In the genomic region with DNA sequence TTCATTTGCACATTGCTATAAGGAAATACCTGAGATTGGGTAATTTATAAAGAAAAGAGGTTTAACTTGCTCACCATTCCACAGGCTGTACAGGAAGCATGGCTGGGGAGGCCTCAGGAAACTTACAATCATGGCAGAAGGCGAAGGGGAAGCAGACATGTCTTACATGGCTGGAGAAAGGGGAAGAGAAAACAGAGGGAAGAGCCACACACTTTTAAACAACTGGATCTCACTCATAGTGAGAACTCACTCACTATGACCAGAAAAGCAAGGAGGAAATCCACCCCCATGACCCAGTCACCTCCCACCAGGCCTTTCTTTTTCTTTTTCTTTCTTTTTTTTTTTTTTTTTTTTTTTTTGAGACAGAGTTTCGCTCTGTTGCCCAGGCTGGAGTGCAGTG, we compare ENCODE assay signal across 1 cellular context.
A peak's percentile ranks its signal among the peaks of the same experiment; 100 is the strongest.
TF ChIP-seq lines count a peak whose summit lies in the region.

No MANE protein-coding gene starts in this region.

TF ChIP-seq in GM12878, 131 proteins besides CTCF, POLR2A, EP300 and RAD21:
- TF ChIP-seq JUNB (IDR thresholded peaks at IDR 0.05) (peak; percentile 70), YY1 (IDR thresholded peaks at IDR 0.05; ENCODE audit: low read depth, low read length) (peak; percentile 71; the same call in 1 of the 2 replicates), RUNX3 (IDR thresholded peaks at IDR 0.05; ENCODE audit: low read length) (peak; percentile 55), NFIC (IDR thresholded peaks at IDR 0.05; ENCODE audit: low read depth, low read length) (peak; percentile 72; the same call in 1 of the 2 replicates), ZNF217 (IDR thresholded peaks at IDR 0.05) (0 out of 2 replicates have a peak, but pooled peaks have one; percentile 39), MTA2 (IDR thresholded peaks at IDR 0.05; ENCODE audit: low read depth) (peak; percentile 39; the same call in 1 of the 2 replicates), ETV6 (conservative IDR thresholded peaks at IDR 0.05 in 1 of 2, IDR thresholded peaks at IDR 0.05 in 1 of 2; ENCODE audit: borderline replicate concordance in 1 of 2, low read depth in 1 of 2) (peak in 1 of 2 experiments; percentile 50; a peak in 1 of 4 replicates), PAX5 (IDR thresholded peaks at IDR 0.05; ENCODE audit: borderline replicate concordance, low read depth, low read length) (peak; percentile 78; the same call in 1 of the 2 replicates), EED (IDR thresholded peaks at IDR 0.05; ENCODE audit: low read depth) (peak; percentile 90), SPI1 (IDR thresholded peaks at IDR 0.05; ENCODE audit: borderline replicate concordance, insufficient read depth, low read depth, low read length) (peak; percentile 78), IKZF1 (conservative IDR thresholded peaks at IDR 0.05) (peak; percentile 74), CREM (IDR thresholded peaks at IDR 0.05; ENCODE audit: low read depth) (0 out of 2 replicates have a peak, but pooled peaks have one; percentile 15), ZBED1 (IDR thresholded peaks at IDR 0.05; ENCODE audit: borderline replicate concordance) (peak; percentile 51; the same call in 1 of the 2 replicates), BCL11A (IDR thresholded peaks at IDR 0.05; ENCODE audit: low read depth, low read length) (peak; percentile 43; the same call in 1 of the 2 replicates), IRF4 (IDR thresholded peaks at IDR 0.05; ENCODE audit: low read depth, low read length) (peak; percentile 77), CBX5 (IDR thresholded peaks at IDR 0.05; ENCODE audit: low read depth) (peak; percentile 56), IKZF2 (IDR thresholded peaks at IDR 0.05) (peak; percentile 89 to 92)
- TF ChIP-seq, protein P1, sequence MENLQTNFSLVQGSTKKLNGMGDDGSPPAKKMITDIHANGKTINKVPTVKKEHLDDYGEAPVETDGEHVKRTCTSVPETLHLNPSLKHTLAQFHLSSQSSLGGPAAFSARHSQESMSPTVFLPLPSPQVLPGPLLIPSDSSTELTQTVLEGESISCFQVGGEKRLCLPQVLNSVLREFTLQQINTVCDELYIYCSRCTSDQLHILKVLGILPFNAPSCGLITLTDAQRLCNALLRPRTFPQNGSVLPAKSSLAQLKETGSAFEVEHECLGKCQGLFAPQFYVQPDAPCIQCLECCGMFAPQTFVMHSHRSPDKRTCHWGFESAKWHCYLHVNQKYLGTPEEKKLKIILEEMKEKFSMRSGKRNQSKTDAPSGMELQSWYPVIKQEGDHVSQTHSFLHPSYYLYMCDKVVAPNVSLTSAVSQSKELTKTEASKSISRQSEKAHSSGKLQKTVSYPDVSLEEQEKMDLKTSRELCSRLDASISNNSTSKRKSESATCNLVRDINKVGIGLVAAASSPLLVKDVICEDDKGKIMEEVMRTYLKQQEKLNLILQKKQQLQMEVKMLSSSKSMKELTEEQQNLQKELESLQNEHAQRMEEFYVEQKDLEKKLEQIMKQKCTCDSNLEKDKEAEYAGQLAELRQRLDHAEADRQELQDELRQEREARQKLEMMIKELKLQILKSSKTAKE (IDR thresholded peaks at IDR 0.05; ENCODE audit: low read depth, poor library complexity, severe bottlenecking), result peak; percentile 58
- TF ChIP-seq, protein P2, sequence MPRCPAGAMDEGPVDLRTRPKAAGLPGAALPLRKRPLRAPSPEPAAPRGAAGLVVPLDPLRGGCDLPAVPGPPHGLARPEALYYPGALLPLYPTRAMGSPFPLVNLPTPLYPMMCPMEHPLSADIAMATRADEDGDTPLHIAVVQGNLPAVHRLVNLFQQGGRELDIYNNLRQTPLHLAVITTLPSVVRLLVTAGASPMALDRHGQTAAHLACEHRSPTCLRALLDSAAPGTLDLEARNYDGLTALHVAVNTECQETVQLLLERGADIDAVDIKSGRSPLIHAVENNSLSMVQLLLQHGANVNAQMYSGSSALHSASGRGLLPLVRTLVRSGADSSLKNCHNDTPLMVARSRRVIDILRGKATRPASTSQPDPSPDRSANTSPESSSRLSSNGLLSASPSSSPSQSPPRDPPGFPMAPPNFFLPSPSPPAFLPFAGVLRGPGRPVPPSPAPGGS (IDR thresholded peaks at IDR 0.05; ENCODE audit: borderline replicate concordance, insufficient read depth, low read depth, low read length, poor library complexity, severe bottlenecking), result peak; percentile 38
- TF ChIP-seq, protein P3, sequence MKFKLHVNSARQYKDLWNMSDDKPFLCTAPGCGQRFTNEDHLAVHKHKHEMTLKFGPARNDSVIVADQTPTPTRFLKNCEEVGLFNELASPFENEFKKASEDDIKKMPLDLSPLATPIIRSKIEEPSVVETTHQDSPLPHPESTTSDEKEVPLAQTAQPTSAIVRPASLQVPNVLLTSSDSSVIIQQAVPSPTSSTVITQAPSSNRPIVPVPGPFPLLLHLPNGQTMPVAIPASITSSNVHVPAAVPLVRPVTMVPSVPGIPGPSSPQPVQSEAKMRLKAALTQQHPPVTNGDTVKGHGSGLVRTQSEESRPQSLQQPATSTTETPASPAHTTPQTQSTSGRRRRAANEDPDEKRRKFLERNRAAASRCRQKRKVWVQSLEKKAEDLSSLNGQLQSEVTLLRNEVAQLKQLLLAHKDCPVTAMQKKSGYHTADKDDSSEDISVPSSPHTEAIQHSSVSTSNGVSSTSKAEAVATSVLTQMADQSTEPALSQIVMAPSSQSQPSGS (IDR thresholded peaks at IDR 0.05; ENCODE audit: low read length), result peak; percentile 60; the same call in 1 of the 2 replicates
- TF ChIP-seq, protein P4, sequence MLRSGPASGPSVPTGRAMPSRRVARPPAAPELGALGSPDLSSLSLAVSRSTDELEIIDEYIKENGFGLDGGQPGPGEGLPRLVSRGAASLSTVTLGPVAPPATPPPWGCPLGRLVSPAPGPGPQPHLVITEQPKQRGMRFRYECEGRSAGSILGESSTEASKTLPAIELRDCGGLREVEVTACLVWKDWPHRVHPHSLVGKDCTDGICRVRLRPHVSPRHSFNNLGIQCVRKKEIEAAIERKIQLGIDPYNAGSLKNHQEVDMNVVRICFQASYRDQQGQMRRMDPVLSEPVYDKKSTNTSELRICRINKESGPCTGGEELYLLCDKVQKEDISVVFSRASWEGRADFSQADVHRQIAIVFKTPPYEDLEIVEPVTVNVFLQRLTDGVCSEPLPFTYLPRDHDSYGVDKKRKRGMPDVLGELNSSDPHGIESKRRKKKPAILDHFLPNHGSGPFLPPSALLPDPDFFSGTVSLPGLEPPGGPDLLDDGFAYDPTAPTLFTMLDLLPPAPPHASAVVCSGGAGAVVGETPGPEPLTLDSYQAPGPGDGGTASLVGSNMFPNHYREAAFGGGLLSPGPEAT (IDR thresholded peaks at IDR 0.05; ENCODE audit: low read depth), result peak; percentile 62; the same call in 1 of the 2 replicates
